9 cellular contexts compared by ENCODE assay signal in the genomic region with DNA sequence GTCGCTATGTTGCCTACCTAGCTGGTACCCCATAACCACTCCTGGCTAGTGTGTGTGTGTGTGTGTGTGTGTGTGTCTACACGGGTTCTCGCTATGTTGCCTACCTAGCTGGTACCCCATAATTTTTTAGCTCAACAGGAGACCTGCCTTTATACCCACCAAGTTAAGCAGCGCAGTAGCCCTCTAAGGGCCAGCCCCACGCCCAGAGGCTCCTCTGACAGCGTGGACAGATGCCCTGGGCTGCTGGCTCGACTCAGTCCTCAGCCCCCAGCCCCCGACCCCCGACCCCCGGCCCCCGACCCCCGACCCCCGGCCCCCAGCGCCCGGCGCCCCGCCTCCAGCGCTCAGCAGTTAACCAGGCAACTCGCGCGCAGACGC. TPM values are rescaled to one million over a fixed set of nuclear protein-coding genes. Genes with fewer than 3 reads are reported as not detected.
DNase-seq lines count a peak whose midpoint lies in the region; ATAC-seq and TF ChIP-seq lines count a peak whose summit lies in the region.
"Had no signal": no experiment of that assay in that cellular context is flagged by ENCODE, and none has a peak within 500 bp of the region (broad histone marks: within the 10 kb centered on the region; RNA-seq: fewer than 3 reads in every experiment).

No MANE protein-coding gene starts in this region.

- H3K27me3 Mint-ChIP-seq in naive thymus-derived CD8-positive, alpha-beta T cell, result no peaks in the 10 kb centered on the region

- peak overlapping the region; percentile 88 for H3K4me3 ChIP-seq in Jurkat, Clone E6-1 (ENCODE audit: low read length)
- peak overlapping the region; percentile 46 to 99 (median 93) for H3K4me3 ChIP-seq in dorsolateral prefrontal cortex

- H3K27me3 ChIP-seq in dorsolateral prefrontal cortex, result no peaks in the 10 kb centered on the region

- peak overlapping the region; percentile 84 to 98 (median 93) for H3K4me3 Mint-ChIP-seq in naive thymus-derived CD8-positive, alpha-beta T cell

- POLR2A ChIA-PET in naive thymus-derived CD8-positive, alpha-beta T cell (lab: Charles Lee), result interaction anchor here (0.6 to 3.3 kb wide), 4 partner anchors 53 to 1392 kb away, joined by 3 to 23 read pairs (median 6); a partner anchor contains a TSS

- H3K27ac Mint-ChIP-seq in naive thymus-derived CD8-positive, alpha-beta T cell, result peak overlapping the region; percentile 55 to 94 (median 83)

- ATAC-seq in GM21447 (IDR thresholded peaks at IDR 0.05; ENCODE audit: unreplicated experiment), result peak; percentile 14
- peak; percentile 19 to 24 for ATAC-seq in naive thymus-derived CD8-positive, alpha-beta T cell

- no peak for DNase-seq in Jurkat, Clone E6-1 (ENCODE audit: low read depth, low spot score)
- DNase-seq in dorsolateral prefrontal cortex (no peak), head of caudate nucleus (no peak), GF-D8 (lab: John Stamatoyannopoulos, UW) (no peak), NOMO-1 treated with dmso at 0.1 percent for 144 hours (lab: John Stamatoyannopoulos, UW; ENCODE audit: unreplicated experiment) (no peak), SW 1271 (lab: John Stamatoyannopoulos, UW) (no peak)
- DNase-seq in naive thymus-derived CD8-positive, alpha-beta T cell, result peak in 1 of 10 donors; percentile 23

- no peaks in the 10 kb centered on the region for H3K9me3 Mint-ChIP-seq in naive thymus-derived CD8-positive, alpha-beta T cell

- peak overlapping the region in 36 of 59 donors; percentile 41 to 98 (median 95) for H3K27ac ChIP-seq in dorsolateral prefrontal cortex

- H3K36me3 Mint-ChIP-seq in naive thymus-derived CD8-positive, alpha-beta T cell, result peaks cover 0 to 4% (median 0%) of the 10 kb centered on the region in 3 donors

- intact Hi-C loops in dorsolateral prefrontal cortex (cut with DNase I), result loop anchor here in 1 of 2 donors (5.0 to 10.0 kb wide), 4 partner anchors 96 to 594 kb away; a partner anchor contains a TSS
- intact Hi-C loops in head of caudate nucleus (cut with DNase I), result loop anchor here (5.0 to 10.0 kb wide), 2 partner anchors 223 to 224 kb away; no protein-coding TSS in a partner anchor

- peaks cover 16 to 46% (median 42%) of the 10 kb centered on the region in 4 donors for H3K4me1 Mint-ChIP-seq in naive thymus-derived CD8-positive, alpha-beta T cell

- TF ChIP-seq CTCF in dorsolateral prefrontal cortex (IDR thresholded peaks at IDR 0.05 in 54 of 56, conservative IDR thresholded peaks at IDR 0.05 in 2 of 56; ENCODE audit: low read depth in 1 of 56, partially characterized antibody in 56 of 56), result no peak

RNA-seq across cellular contexts. Expression of a gene that starts 0.3 kb away (rescaled TPM):
- 38.8 TPM for polyA plus RNA-seq in Jurkat, Clone E6-1 (2012; ENCODE audit: insufficient read depth, insufficient read length)
- 10 to 100 TPM; 15.2 to 35.0 (median 22.7) TPM for total RNA-seq in dorsolateral prefrontal cortex
- 10 to 100 TPM; 17.1 to 17.6 TPM for total RNA-seq in naive thymus-derived CD8-positive, alpha-beta T cell
- polyA plus RNA-seq in naive thymus-derived CD8-positive, alpha-beta T cell, result 10 to 100 TPM; 14.9 to 18.0 (median 15.7) TPM

RNA-seq across cellular contexts. Expression of a gene that starts 22.1 kb away (rescaled TPM):
- polyA plus RNA-seq in Jurkat, Clone E6-1 (2012; ENCODE audit: insufficient read depth, insufficient read length), result 1.7 TPM
- not detected for total RNA-seq in dorsolateral prefrontal cortex
- not detected for total RNA-seq in naive thymus-derived CD8-positive, alpha-beta T cell
- under 1 TPM in 1 of 3 donors, not detected in 2; 0.09 TPM for polyA plus RNA-seq in naive thymus-derived CD8-positive, alpha-beta T cell
- total RNA-seq: subcutaneous adipose tissue had no signal

RNA-seq across cellular contexts. Expression of a gene that starts 32.2 kb away (rescaled TPM):
- polyA plus RNA-seq in Jurkat, Clone E6-1 (2012; ENCODE audit: insufficient read depth, insufficient read length), result not detected
- not detected for total RNA-seq in dorsolateral prefrontal cortex
- not detected for total RNA-seq in naive thymus-derived CD8-positive, alpha-beta T cell
- polyA plus RNA-seq in naive thymus-derived CD8-positive, alpha-beta T cell, result not detected
- total RNA-seq: subcutaneous adipose tissue had no signal

RNA-seq across cellular contexts. Expression of a gene that starts 53.6 kb away (rescaled TPM):
- 18.5 TPM for polyA plus RNA-seq in Jurkat, Clone E6-1 (2012; ENCODE audit: insufficient read depth, insufficient read length)
- 10 to 100 TPM; 33.7 to 59.4 (median 47.3) TPM for total RNA-seq in dorsolateral prefrontal cortex
- 10 to 100 TPM; 31.6 to 32.7 TPM for total RNA-seq in naive thymus-derived CD8-positive, alpha-beta T cell
- polyA plus RNA-seq in naive thymus-derived CD8-positive, alpha-beta T cell, result 100 to 1,000 TPM in 1 of 3 donors, 10 to 100 TPM in 2; 80.3 to 103 (median 90.6) TPM
